8 cellular contexts compared by ENCODE assay signal in the genomic region with DNA sequence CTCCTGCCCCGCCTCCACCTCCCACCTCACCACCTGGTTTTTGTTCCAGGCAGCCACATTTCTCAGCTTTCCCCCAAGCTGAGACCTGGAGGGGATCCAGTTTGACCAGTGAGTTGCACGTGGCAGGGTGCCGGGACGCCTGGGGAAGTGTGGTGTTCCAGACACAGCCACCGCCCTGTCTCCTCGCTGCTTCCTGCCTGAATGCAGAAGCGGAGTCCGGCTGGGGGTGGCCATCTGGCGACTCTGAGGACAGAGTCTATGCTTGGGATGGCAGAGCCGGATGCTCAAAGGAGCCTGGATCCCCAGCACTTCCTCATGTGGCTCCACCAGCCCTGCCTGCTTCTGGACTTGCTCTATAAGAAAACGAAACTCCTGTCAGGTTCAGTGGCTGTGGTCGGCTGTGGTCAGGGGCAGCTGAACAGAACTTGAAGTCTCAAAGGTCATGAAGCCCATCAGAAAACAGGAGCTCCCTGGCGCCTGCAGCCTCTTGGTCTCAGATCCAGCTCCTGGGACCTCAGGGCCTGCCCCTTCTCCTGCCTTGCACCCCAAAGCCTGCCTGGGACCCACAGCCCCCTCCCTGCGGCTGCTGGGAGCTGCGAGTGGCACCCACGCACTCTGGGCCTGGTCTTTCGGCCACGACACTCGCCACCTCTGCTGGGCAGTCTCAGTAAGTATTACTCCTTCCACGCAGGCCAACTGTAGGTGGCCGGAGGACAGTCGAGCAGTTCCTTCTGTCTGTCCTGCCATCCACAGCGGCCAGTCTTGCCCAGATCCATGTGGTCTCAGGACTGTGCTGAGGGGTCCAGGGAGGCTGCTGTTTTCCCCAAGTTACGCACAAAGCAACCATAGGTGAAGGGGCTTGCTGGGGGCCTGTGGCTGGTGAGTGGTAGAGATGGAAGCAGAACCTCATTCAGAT.
DNase-seq lines count a peak whose midpoint lies in the region; ATAC-seq and TF ChIP-seq lines count a peak whose summit lies in the region.

No MANE protein-coding gene starts in this region.

- peaks cover 80 to 98% (median 94%) of the 10 kb centered on the region in 10 experiments for H3K4me1 ChIP-seq in BLaER1 treated with 17β-estradiol and CSF1 and Interleukin-3, amounts not matched to agents 10 nM and 100 nM
- peaks cover 15% of the 10 kb centered on the region for H3K4me1 ChIP-seq in adipocyte (ENCODE audit: control insufficient read depth, insufficient read depth, low read length)
- peaks cover 28 to 64% of the 10 kb centered on the region in 2 donors for H3K4me1 ChIP-seq in left lung
- H3K4me1 ChIP-seq in thyroid gland, result peaks cover 0 to 43% of the 10 kb centered on the region in 2 donors

- DNase-seq in GM19238 (ENCODE audit: insufficient read length, low spot score) (peak; percentile 79), adipocyte (ENCODE audit: low read depth) (no peak), left lung (peak; percentile 91 to 93), thyroid gland (peak; percentile 53 to 56), omental fat pad (ENCODE audit: low spot score) (no peak), erythroblast (lab: John Stamatoyannopoulos, UW) (no peak)

- no peaks in the 10 kb centered on the region for H3K36me3 ChIP-seq in BLaER1 treated with 17β-estradiol and CSF1 and Interleukin-3, amounts not matched to agents 10 nM and 100 nM
- no peaks in the 10 kb centered on the region for H3K36me3 ChIP-seq in adipocyte (ENCODE audit: control insufficient read depth, insufficient read depth, low read length, severe bottlenecking)
- no peaks in the 10 kb centered on the region for H3K36me3 ChIP-seq in left lung
- H3K36me3 ChIP-seq in thyroid gland, result no peaks in the 10 kb centered on the region

- 80 to 88% methylated on average over 15 to 19 of the region's 24 CpGs for WGBS in thyroid gland, 2 donors

- H3K27me3 ChIP-seq in BLaER1 treated with 17β-estradiol and CSF1 and Interleukin-3, amounts not matched to agents 10 nM and 100 nM, result no peaks in the 10 kb centered on the region
- H3K27me3 ChIP-seq in adipocyte (replicated peaks; ENCODE audit: control insufficient read depth, insufficient read depth, low read length) (no peaks in the 10 kb centered on the region), left lung (no peaks in the 10 kb centered on the region), thyroid gland (no peaks in the 10 kb centered on the region)

- peak overlapping the region; percentile 90 to 98 (median 95) for H3K4me2 ChIP-seq in BLaER1 treated with 17β-estradiol and CSF1 and Interleukin-3, amounts not matched to agents 10 nM and 100 nM

- intact Hi-C loops in left lung (cut with DNase I) (no loop called here), thyroid gland (cut with DNase I) (no loop called here)

- no peak for TF ChIP-seq CTCF in left lung (IDR thresholded peaks at IDR 0.05)
- no peak for TF ChIP-seq CTCF in thyroid gland (IDR thresholded peaks at IDR 0.05)
- TF ChIP-seq CTCF in omental fat pad (IDR thresholded peaks at IDR 0.05), result no peak

- H3K9ac ChIP-seq in BLaER1 treated with 17β-estradiol and CSF1 and Interleukin-3, amounts not matched to agents 10 nM and 100 nM, result peak overlapping the region; percentile 60 to 86 (median 80)
- peak overlapping the region; percentile 27 for H3K9ac ChIP-seq in adipocyte (ENCODE audit: low read length)

- ATAC-seq in HG03175 (IDR thresholded peaks at IDR 0.05; ENCODE audit: unreplicated experiment) (peak; percentile 89), left lung (peak; percentile 64), omental fat pad (ENCODE audit: low FRiP score) (no peak)

- H3K4me3 ChIP-seq in BLaER1 treated with 17β-estradiol and CSF1 and Interleukin-3, amounts not matched to agents 10 nM and 100 nM, result peak overlapping the region in 7 of 10 experiments; percentile 5 to 62 (median 47); a peak in 14 of 20 replicates
- H3K4me3 ChIP-seq in adipocyte (ENCODE audit: low read length) (no peak overlapping the region), left lung (peak overlapping the region in 1 of 2 donors; percentile 12), thyroid gland (replicated peaks in 1 of 3) (no peak overlapping the region)

- peaks cover 0 to 12% (median 4%) of the 10 kb centered on the region in 11 experiments; a peak in 9 of 22 replicates for H3K9me3 ChIP-seq in BLaER1 treated with 17β-estradiol and CSF1 and Interleukin-3, amounts not matched to agents 10 nM and 100 nM (replicated peaks in 1 of 11)
- no peaks in the 10 kb centered on the region for H3K9me3 ChIP-seq in adipocyte (ENCODE audit: control insufficient read depth, low read length)
- no peaks in the 10 kb centered on the region for H3K9me3 ChIP-seq in left lung
- H3K9me3 ChIP-seq in thyroid gland, result no peaks in the 10 kb centered on the region

- peak overlapping the region; percentile 84 to 98 (median 95) for H3K27ac ChIP-seq in BLaER1 treated with 17β-estradiol and CSF1 and Interleukin-3, amounts not matched to agents 10 nM and 100 nM
- peak overlapping the region; percentile 90 to 91 for H3K27ac ChIP-seq in left lung
- H3K27ac ChIP-seq in thyroid gland, result peak overlapping the region in 2 of 3 donors; percentile 59 to 61

- no peaks in the 10 kb centered on the region for H4K20me1 ChIP-seq in BLaER1 treated with 17β-estradiol and CSF1 and Interleukin-3, amounts not matched to agents 10 nM and 100 nM

- TF ChIP-seq POLR2A in thyroid gland (IDR thresholded peaks at IDR 0.05) (no peak), erythroblast (IDR thresholded peaks at IDR 0.05; ENCODE audit: low read length) (no peak)

Comparison
In these comparisons a context has a peak if more than half of its experiments do, and no peak if none do; other contexts are left out.
1. H3K4me3 ChIP-seq: peak in BLaER1 treated with 17β-estradiol and CSF1 and Interleukin-3, amounts not matched to agents 10 nM and 100 nM (7 of 10); none in adipocyte (single experiment) and thyroid gland (0 of 3).
2. DNase-seq: peak in GM19238 (single experiment), left lung (2 of 2) and thyroid gland (2 of 2); none in adipocyte (single experiment), omental fat pad (single experiment) and erythroblast (0 of 2).
3. Peak in every context shown above with its lines, with median percentiles within 50 percentile points of each other: H3K27ac ChIP-seq.